10 cellular contexts compared by ENCODE assay signal in the genomic region with DNA sequence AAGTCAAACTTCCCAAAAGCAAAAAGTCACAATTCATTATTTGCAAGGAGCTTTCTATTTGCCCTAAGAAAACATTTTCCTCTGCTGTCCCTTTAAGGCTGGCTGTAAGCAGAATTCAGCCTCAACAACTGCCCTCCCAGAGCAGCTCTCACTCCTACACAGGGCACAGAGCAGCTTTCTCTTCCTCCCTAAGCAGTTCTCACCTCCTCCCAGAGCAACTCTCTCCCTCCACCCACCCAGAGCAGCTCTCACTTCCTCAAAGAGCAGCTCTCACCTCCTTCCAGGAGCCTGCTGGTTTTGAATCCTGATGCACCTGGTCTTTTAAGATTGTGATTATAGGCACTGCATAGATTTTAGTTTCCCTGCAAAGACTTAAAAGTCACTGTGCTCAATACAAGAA.
DNase-seq lines count a peak whose midpoint lies in the region; ATAC-seq lines count a peak whose summit lies in the region.
"Had no signal": no experiment of that assay in that cellular context is flagged by ENCODE, and none has a peak within 500 bp of the region (broad histone marks: within the 10 kb centered on the region; RNA-seq: fewer than 3 reads in every experiment).

No MANE protein-coding gene starts in this region.

- intact Hi-C loops in aorta (cut with DNase I), result no loop called here

- H3K36me3 ChIP-seq in aorta (ENCODE audit: control insufficient read depth in 1 of 2, insufficient read depth in 2 of 2, low read length in 1 of 2), result no peaks in the 10 kb centered on the region
- H3K36me3 ChIP-seq: colonic mucosa had no signal

- H3K27ac ChIP-seq in aorta (ENCODE audit: low read depth in 1 of 2, low read length in 2 of 2), result no peak overlapping the region
- H3K27ac ChIP-seq: colonic mucosa had no signal

- H3K4me1 ChIP-seq in aorta (ENCODE audit: control insufficient read depth in 1 of 2, insufficient read depth in 2 of 2, low read length in 2 of 2), result no peaks in the 10 kb centered on the region
- H3K4me1 ChIP-seq: colonic mucosa had no signal

- no peaks in the 10 kb centered on the region for H3K9me3 ChIP-seq in aorta (ENCODE audit: control insufficient read depth, low read length)
- H3K9me3 ChIP-seq: colonic mucosa had no signal

- no peak overlapping the region for H3K4me3 ChIP-seq in aorta (ENCODE audit: low read length in 2 of 2)
- H3K4me3 ChIP-seq: colonic mucosa had no signal

- ATAC-seq in GM18511 (IDR thresholded peaks at IDR 0.05; ENCODE audit: unreplicated experiment), result peak; percentile 99
- peak; percentile 94 for ATAC-seq in GM21528 (IDR thresholded peaks at IDR 0.05; ENCODE audit: low FRiP score, unreplicated experiment)
- ATAC-seq in HG03342 (IDR thresholded peaks at IDR 0.05; ENCODE audit: unreplicated experiment), result peak; percentile 97
- no peak for ATAC-seq in aorta (ENCODE audit: low FRiP score)

- H3K27me3 ChIP-seq in aorta (ENCODE audit: control insufficient read depth in 1 of 2, insufficient read depth in 2 of 2, low read length in 1 of 2), result no peaks in the 10 kb centered on the region
- H3K27me3 ChIP-seq: colonic mucosa had no signal

- DNase-seq in UCSD-AML1 (lab: John Stamatoyannopoulos, UW; ENCODE audit: unreplicated experiment) (peak; percentile 16), aorta (no peak), COLO829 (ENCODE audit: low spot score) (no peak), NCI-H345 treated with DMSO at 0.1 percent for 48 hours (lab: John Stamatoyannopoulos, UW; ENCODE audit: unreplicated experiment) (no peak)
- no peak for DNase-seq in stimulated activated CD4-positive, alpha-beta T cell treated with anti-CD3 and anti-CD28 coated beads, Interleukin-4, amount 100 ng/mL, for 4 hours
- DNase-seq: CD4-positive, alpha-beta memory T cell; colonic mucosa had no signal
